In the genomic region with DNA sequence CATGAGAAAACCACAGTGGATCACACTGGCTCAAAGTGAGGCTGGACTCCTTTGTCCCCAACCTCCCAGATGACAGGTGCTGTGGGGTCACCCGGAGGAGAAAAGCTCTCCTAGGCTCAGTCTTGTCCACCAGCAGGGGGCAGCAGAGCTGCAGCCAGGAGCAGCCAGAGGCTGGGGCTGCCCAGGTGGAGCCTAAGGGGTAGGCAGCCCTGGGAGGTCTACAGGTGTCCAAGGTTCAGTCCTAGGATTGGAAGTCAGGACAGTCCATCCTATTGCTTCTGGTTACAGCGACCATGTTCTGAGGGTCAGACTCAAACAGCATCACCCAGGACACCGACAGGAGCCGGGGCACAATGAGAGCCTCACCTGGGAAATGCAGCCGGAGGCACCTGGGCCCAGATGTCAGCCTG, we compare ENCODE assay signal across 7 cellular contexts.
DNase-seq lines count a peak whose midpoint lies in the region; ATAC-seq and TF ChIP-seq lines count a peak whose summit lies in the region.

No MANE protein-coding gene starts in this region.

- no peak for TF ChIP-seq POLR2A in GM18505 (IDR thresholded peaks at IDR 0.05; ENCODE audit: borderline replicate concordance, extremely low read depth, insufficient read depth, insufficient read length)

- DNase-seq in H4 (ENCODE audit: low spot score) (peak; percentile 12), amniotic epithelial cell (ENCODE audit: low read depth) (peak; percentile 10), kidney tubule cell (ENCODE audit: low spot score) (peak; percentile 64)
- DNase-seq in stimulated activated CD4-positive, alpha-beta T cell treated with anti-CD3 and anti-CD28 coated beads, TNF-alpha, amount 100 ng/mL, for 48 hours (ENCODE audit: low read depth in 3 of 3), result peak; percentile 21 to 61 (median 46)

- ATAC-seq in SK-N-SH treated with all-trans-retinoic acid at 6 μM for 48 hours, result peak; percentile 72
- no peak for ATAC-seq in GM19463 (IDR thresholded peaks at IDR 0.05; ENCODE audit: unreplicated experiment)
- ATAC-seq in GM18505 (IDR thresholded peaks at IDR 0.05; ENCODE audit: unreplicated experiment), result no peak

TF ChIP-seq in SK-N-SH treated with all-trans-retinoic acid at 6 μM for 48 hours, 23 proteins besides CTCF, POLR2A, EP300 and RAD21:
- TF ChIP-seq ARNTL (CRISPR knock-in tag; IDR thresholded peaks at IDR 0.05; ENCODE audit: borderline replicate concordance, low read depth), result no peak
- no peak for TF ChIP-seq GLIS3 (CRISPR knock-in tag; IDR thresholded peaks at IDR 0.05)
- TF ChIP-seq OSR1 (CRISPR knock-in tag; IDR thresholded peaks at IDR 0.05), result no peak

Comparison
In these comparisons a context has a peak if more than half of its experiments do, and no peak if none do; other contexts are left out.
1. DNase-seq: peak in every context shown above with its lines; median percentile 64 in kidney tubule cell; 46 in stimulated activated CD4-positive, alpha-beta T cell treated with anti-CD3 and anti-CD28 coated beads, TNF-alpha, amount 100 ng/mL, for 48 hours; 12 in H4; 10 in amniotic epithelial cell.